Comparison of ENCODE assay signal across 9 cellular contexts in genomic region chr11:119624102-119624615, GRCh38.
DNase-seq lines count a peak whose midpoint lies in the region; FAIRE-seq and TF ChIP-seq lines count a peak whose summit lies in the region.
"Had no signal": no experiment of that assay in that cellular context is flagged by ENCODE, and none has a peak within 500 bp of the region (broad histone marks: within the 10 kb centered on the region; RNA-seq: fewer than 3 reads in every experiment).

No MANE protein-coding gene starts in this region.

- no peak overlapping the region for H3K4me3 ChIP-seq in kidney epithelial cell (ENCODE audit: low read depth, low read length)

- TF ChIP-seq POLR2A in GM12892 (IDR thresholded peaks at IDR 0.05; ENCODE audit: low read depth, low read length): no peak

- H3K27me3 ChIP-seq in kidney epithelial cell (ENCODE audit: control insufficient read depth, insufficient read depth, low read length): peaks cover 2% of the 10 kb centered on the region

- DNase-seq in AG20443 (ENCODE audit: low spot score) (peak; percentile 55), GM12892 (ENCODE audit: insufficient read length) (peak; percentile 63), kidney epithelial cell (ENCODE audit: low read depth) (no peak), A172 (ENCODE audit: low spot score) (no peak), cortex of kidney (lab: John Stamatoyannopoulos, UW) (no peak)
- DNase-seq in stimulated activated naive CD4-positive, alpha-beta T cell treated with Interleukin-2 at 50 U/mL for 16 hours (lab: John Stamatoyannopoulos, UW): no peak
- DNase-seq in effector CD4-positive, alpha-beta T cell: no peak
- DNase-seq: stimulated activated CD4-positive, alpha-beta T cell treated with anti-CD3 and anti-CD28 coated beads, Interleukin-4, amount 100 ng/mL, for 24 hours had no signal

- no peak for FAIRE-seq in GM12892 (lab: Jason Lieb, UNC)

- H3K36me3 ChIP-seq in kidney epithelial cell (ENCODE audit: control insufficient read depth, insufficient read depth, low read length): no peaks in the 10 kb centered on the region

- no peak overlapping the region for H3K27ac ChIP-seq in VCaP

- TF ChIP-seq CTCF in VCaP (conservative IDR thresholded peaks at IDR 0.05): peak; percentile 79
- peak; percentile 68 for TF ChIP-seq CTCF in kidney epithelial cell (IDR thresholded peaks at IDR 0.05; ENCODE audit: insufficient read depth, low read length, poor library complexity, severe bottlenecking)

Comparison
In these comparisons a context has a peak if more than half of its experiments do, and no peak if none do; other contexts are left out.
1. DNase-seq: peak in AG20443 (single experiment) and GM12892 (single experiment); none in kidney epithelial cell (single experiment), A172 (single experiment), cortex of kidney (single experiment), stimulated activated naive CD4-positive, alpha-beta T cell treated with Interleukin-2 at 50 U/mL for 16 hours (single experiment) and effector CD4-positive, alpha-beta T cell (single experiment).